29 cellular contexts compared by ENCODE assay signal in the genomic region with DNA sequence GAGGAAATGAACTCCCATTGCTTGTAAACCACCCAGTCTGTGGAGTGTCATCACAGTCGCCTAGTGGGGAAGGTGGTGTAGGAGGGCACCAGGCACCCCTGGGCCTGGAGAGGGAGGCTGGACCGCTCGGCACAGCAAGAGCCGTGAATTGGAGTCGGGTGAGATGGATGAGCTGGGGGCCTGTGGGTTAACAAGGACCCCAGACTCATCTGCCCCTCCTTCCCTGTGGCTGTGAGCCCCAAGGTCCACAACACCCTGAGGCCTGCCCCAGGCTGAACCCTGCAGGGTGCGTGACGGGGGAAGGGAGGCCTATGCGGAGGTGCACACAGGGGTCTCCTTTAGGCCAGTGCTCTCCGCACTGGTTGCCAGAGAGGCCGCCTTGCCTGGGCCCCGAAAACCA.
"Had no signal": no experiment of that assay in that cellular context is flagged by ENCODE, and none has a peak within 500 bp of the region (broad histone marks: within the 10 kb centered on the region; RNA-seq: fewer than 3 reads in every experiment).

No MANE protein-coding gene starts in this region.

- DNase-seq: activated CD4-positive, alpha-beta memory T cell treated with anti-CD3 and anti-CD28 coated beads, Interleukin-2, amount 10 ng/mL, durations not matched to agents 7 days and 5 days; activated CD4-positive, alpha-beta T cell treated with anti-CD3 and anti-CD28 coated beads for 36 hours; activated CD4-positive, alpha-beta T cell treated with anti-CD3 and anti-CD28 coated beads, Interleukin-2, amount 10 ng/mL, durations not matched to agents 24 days and 14 days; activated CD4-positive, CD25-positive, alpha-beta regulatory T cell; activated CD4-positive, CD25-positive, alpha-beta regulatory T cell treated with anti-CD3 and anti-CD28 coated beads, Interleukin-2, amount 50 U/mL, for 72 hours; activated CD8-positive, alpha-beta memory T cell treated with anti-CD3 and anti-CD28 coated beads, Interleukin-2, amount 50 U/mL, for 48 hours; activated effector memory CD4-positive, alpha-beta T cell treated with Interleukin-2 at 50 U/mL for 16 hours; activated gamma-delta T cell treated with Interleukin-2 at 50 U/mL for 16 hours; activated naive CD4-positive, alpha-beta T cell treated with anti-CD3 and anti-CD28 coated beads, Interleukin-2, amount 50 U/mL, for 16 hours; activated naive CD4-positive, alpha-beta T cell treated with Interleukin-2 at 50 U/mL for 16 hours; activated T-cell treated with anti-CD3 and anti-CD28 coated beads for 4 hours; activated T-cell treated with anti-CD3 and anti-CD28 coated beads, Interleukin-2, amount 50 U/mL, for 24 hours; amniotic stem cell; anterior cingulate cortex; brain microvascular endothelial cell; dorsolateral prefrontal cortex; effector memory CD4-positive, alpha-beta T cell; endodermal cell; foreskin keratinocyte; gastrocnemius medialis; glutamatergic neuron; heart left ventricle; T-helper 2 cell had no signal

- H3K4me1 ChIP-seq: esophagus muscularis mucosa, foreskin keratinocyte, gastrocnemius medialis, heart left ventricle had no signal

- H3K27me3 ChIP-seq: brain microvascular endothelial cell, dorsolateral prefrontal cortex, esophagus muscularis mucosa, foreskin keratinocyte, gastrocnemius medialis, heart left ventricle had no signal

- H3K4me1 Mint-ChIP-seq: activated CD4-positive, alpha-beta memory T cell treated with anti-CD3 and anti-CD28 coated beads, Interleukin-2, amount 10 ng/mL, durations not matched to agents 7 days and 5 days; activated CD4-positive, alpha-beta T cell treated with anti-CD3 and anti-CD28 coated beads, Interleukin-2, amount 10 ng/mL, durations not matched to agents 24 days and 14 days; activated T-helper 17 cell treated with anti-CD3 and anti-CD28 coated beads, Interleukin-2, amount 50 U/mL, for 72 hours; central memory CD8-positive, alpha-beta T cell had no signal

- ATAC-seq: activated CD4-positive, alpha-beta T cell treated with anti-CD3 and anti-CD28 coated beads for 36 hours; activated T-helper 17 cell treated with anti-CD3 and anti-CD28 coated beads, Interleukin-2, amount 50 U/mL, for 72 hours; foreskin keratinocyte; gastrocnemius medialis; heart left ventricle had no signal

- H3K9me3 Mint-ChIP-seq: activated CD4-positive, alpha-beta memory T cell treated with anti-CD3 and anti-CD28 coated beads, Interleukin-2, amount 10 ng/mL, durations not matched to agents 7 days and 5 days; activated CD4-positive, alpha-beta T cell treated with anti-CD3 and anti-CD28 coated beads, Interleukin-2, amount 10 ng/mL, durations not matched to agents 24 days and 14 days; activated T-cell treated with anti-CD3 and anti-CD28 coated beads, Interleukin-2, amount 50 U/mL, for 24 hours; activated T-helper 17 cell treated with anti-CD3 and anti-CD28 coated beads, Interleukin-2, amount 50 U/mL, for 72 hours; central memory CD8-positive, alpha-beta T cell; dendritic cell treated with granulocyte-macrophage colony-stimulating factor and Interleukin-4, amounts not matched to agents 40 ng/mL and 50 ng/mL, for 4 days had no signal

- H3K27ac ChIP-seq: brain microvascular endothelial cell, coronary artery, dorsolateral prefrontal cortex, esophagus muscularis mucosa, foreskin keratinocyte, gastrocnemius medialis, heart left ventricle had no signal

- H3K9me3 ChIP-seq: esophagus muscularis mucosa, gastrocnemius medialis, heart left ventricle had no signal

- H3K36me3 Mint-ChIP-seq: activated naive CD8-positive, alpha-beta T cell had no signal

- H3K4me3 Mint-ChIP-seq: activated CD4-positive, alpha-beta memory T cell treated with anti-CD3 and anti-CD28 coated beads, Interleukin-2, amount 10 ng/mL, durations not matched to agents 7 days and 5 days; activated CD4-positive, alpha-beta T cell treated with anti-CD3 and anti-CD28 coated beads for 36 hours; activated CD4-positive, alpha-beta T cell treated with anti-CD3 and anti-CD28 coated beads, Interleukin-2, amount 10 ng/mL, durations not matched to agents 24 days and 14 days; activated naive CD8-positive, alpha-beta T cell; activated T-cell treated with anti-CD3 and anti-CD28 coated beads, Interleukin-2, amount 50 U/mL, for 24 hours; activated T-helper 17 cell treated with anti-CD3 and anti-CD28 coated beads, Interleukin-2, amount 50 U/mL, for 72 hours; central memory CD8-positive, alpha-beta T cell; dendritic cell treated with granulocyte-macrophage colony-stimulating factor and Interleukin-4, amounts not matched to agents 40 ng/mL and 50 ng/mL, for 4 days; endodermal cell had no signal

- H3K27me3 Mint-ChIP-seq: activated CD4-positive, alpha-beta memory T cell treated with anti-CD3 and anti-CD28 coated beads, Interleukin-2, amount 10 ng/mL, durations not matched to agents 7 days and 5 days; activated CD4-positive, alpha-beta T cell treated with anti-CD3 and anti-CD28 coated beads for 36 hours; activated CD4-positive, alpha-beta T cell treated with anti-CD3 and anti-CD28 coated beads, Interleukin-2, amount 10 ng/mL, durations not matched to agents 24 days and 14 days; activated T-cell treated with anti-CD3 and anti-CD28 coated beads, Interleukin-2, amount 50 U/mL, for 24 hours; activated T-helper 17 cell treated with anti-CD3 and anti-CD28 coated beads, Interleukin-2, amount 50 U/mL, for 72 hours; dendritic cell treated with granulocyte-macrophage colony-stimulating factor and Interleukin-4, amounts not matched to agents 40 ng/mL and 50 ng/mL, for 4 days had no signal

- H3K4me3 ChIP-seq: coronary artery, dorsolateral prefrontal cortex, esophagus muscularis mucosa, gastrocnemius medialis, heart left ventricle had no signal

- H3K36me3 ChIP-seq: brain microvascular endothelial cell, esophagus muscularis mucosa, gastrocnemius medialis, heart left ventricle had no signal
